In the genomic region with DNA sequence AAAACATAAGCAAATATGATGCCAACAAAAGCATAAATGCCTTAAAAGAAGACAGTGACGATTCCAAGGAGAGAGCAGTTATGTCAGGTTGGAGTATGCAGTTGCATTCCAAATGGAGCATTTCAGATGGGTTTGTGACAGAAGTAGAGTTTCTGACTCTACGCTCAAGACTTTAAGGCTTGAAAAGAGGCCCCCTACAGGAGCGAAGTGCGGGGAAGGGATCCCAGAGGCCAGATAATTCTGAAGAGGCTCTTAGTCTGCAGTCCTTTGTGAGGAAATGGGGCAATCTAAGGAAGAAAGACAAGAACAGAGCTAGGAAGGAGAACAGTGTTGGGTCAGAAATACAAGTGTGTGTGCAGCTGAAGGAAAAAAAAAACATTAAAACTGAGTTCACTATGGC, we compare ENCODE assay signal across 17 cellular contexts.
DNase-seq lines count a peak whose midpoint lies in the region; ATAC-seq, FAIRE-seq and TF ChIP-seq lines count a peak whose summit lies in the region.
"Had no signal": no experiment of that assay in that cellular context is flagged by ENCODE, and none has a peak within 500 bp of the region (broad histone marks: within the 10 kb centered on the region; RNA-seq: fewer than 3 reads in every experiment).

No MANE protein-coding gene starts in this region.

- FAIRE-seq in H1 (lab: Jason Lieb, UNC), result peak; percentile 60
- FAIRE-seq: A549, GM12878, GM18507 had no signal

- no peaks in the 10 kb centered on the region for H3K4me1 Mint-ChIP-seq in immature natural killer cell
- H3K4me1 Mint-ChIP-seq: CD4-positive, alpha-beta memory T cell; IgD-negative memory B cell had no signal

- POLR2A ChIA-PET in H1 (lab: Charles Lee; ENCODE audit: partially characterized antibody), result no interaction called here

- no peaks in the 10 kb centered on the region for H3K79me1 ChIP-seq in H1 (ENCODE audit: low read depth, low read length)

- no peak overlapping the region for H4K8ac ChIP-seq in H1 (ENCODE audit: extremely low read depth, insufficient read depth, low read length)

- no peak overlapping the region for H3K27ac ChIP-seq in H1 (ENCODE audit: low read depth, low read length)
- H3K27ac ChIP-seq: A549, C4-2B, GM23248 had no signal

- no peak for TF ChIP-seq POLR2A in H1 (IDR thresholded peaks at IDR 0.05; ENCODE audit: control extremely low read depth in 1 of 2, low read depth in 2 of 2, low read length in 2 of 2)

- H3K4me2 ChIP-seq in Loucy (ENCODE audit: low read depth, low read length, poor library complexity, severe bottlenecking) (peak overlapping the region; percentile 56), H1 (ENCODE audit: insufficient read depth in 1 of 2, low read depth in 2 of 2, low read length in 2 of 2) (no peak overlapping the region)
- H3K4me2 ChIP-seq: A549 had no signal

- H3K4me3 ChIP-seq in Loucy (ENCODE audit: low read length, poor library complexity, severe bottlenecking), result no peak overlapping the region
- no peak overlapping the region for H3K4me3 ChIP-seq in H1 (ENCODE audit: extremely low read depth in 1 of 4, insufficient read depth in 2 of 4, low read depth in 3 of 4, low read length in 4 of 4)
- H3K4me3 ChIP-seq: A549, GM12878, GM23248 had no signal

- H3K27me3 ChIP-seq in Loucy (ENCODE audit: insufficient read depth, low read length, poor library complexity, severe bottlenecking) (no peaks in the 10 kb centered on the region), H1 (replicated peaks in 1 of 4; ENCODE audit: control insufficient read depth in 3 of 4, extremely low read depth in 1 of 4, insufficient read depth in 3 of 4, low read length in 3 of 4) (no peaks in the 10 kb centered on the region)
- H3K27me3 ChIP-seq: BE2C had no signal

- CTCF ChIA-PET in H1 (lab: Charles Lee; ENCODE audit: partially characterized antibody), result no interaction called here

- no peak overlapping the region for H3K56ac ChIP-seq in H1 (replicated peaks; ENCODE audit: insufficient read length, low read depth, low read length)

- no peaks in the 10 kb centered on the region for H3K9me2 ChIP-seq in Loucy (replicated peaks; ENCODE audit: low read depth, low read length)

- peaks cover 44% of the 10 kb centered on the region for H3K4me1 ChIP-seq in Loucy (ENCODE audit: insufficient read depth, low read length, poor library complexity, severe bottlenecking)
- peaks cover 0 to 7% (median 0%) of the 10 kb centered on the region in 4 experiments; a peak in 1 of 7 replicates for H3K4me1 ChIP-seq in H1 (replicated peaks in 1 of 4; ENCODE audit: control insufficient read depth in 3 of 4, insufficient read depth in 4 of 4, low read length in 3 of 4)
- H3K4me1 ChIP-seq: A549, BE2C had no signal

- peak in 1 of 2 experiments; percentile 37; a peak in 2 of 4 replicates for TF ChIP-seq RAD21 in H1 (IDR thresholded peaks at IDR 0.05 in 1 of 2, conservative IDR thresholded peaks at IDR 0.05 in 1 of 2; ENCODE audit: low read depth in 2 of 2, low read length in 2 of 2)

- no peak overlapping the region for H3K27ac Mint-ChIP-seq in immature natural killer cell
- H3K27ac Mint-ChIP-seq: CD4-positive, alpha-beta memory T cell; HFFc6; IgD-negative memory B cell had no signal

- H3K9ac ChIP-seq in Loucy (ENCODE audit: low read depth, low read length, poor library complexity, severe bottlenecking) (no peak overlapping the region), H1 (replicated peaks in 1 of 4; ENCODE audit: extremely low read depth in 1 of 4, low read depth in 3 of 4, low read length in 3 of 4) (no peak overlapping the region)
- H3K9ac ChIP-seq: GM23248 had no signal

- H4K20me1 ChIP-seq in Loucy (ENCODE audit: insufficient read depth, low read length, poor library complexity, severe bottlenecking) (no peaks in the 10 kb centered on the region), H1 (replicated peaks in 1 of 2; ENCODE audit: control insufficient read depth in 1 of 2, insufficient read depth in 2 of 2, low read length in 2 of 2) (no peaks in the 10 kb centered on the region)

- H2AK5ac ChIP-seq in H1 (ENCODE audit: low read depth, low read length), result no peak overlapping the region

- H3K36me3 ChIP-seq in Loucy (ENCODE audit: insufficient read depth, low read length) (peaks cover 7% of the 10 kb centered on the region; the same call in 1 of the 2 replicates), H1 (ENCODE audit: control insufficient read depth in 2 of 4, insufficient read depth in 4 of 4, low read length in 3 of 4) (no peaks in the 10 kb centered on the region)
- H3K36me3 ChIP-seq: BE2C had no signal

- peaks cover 0 to 3% (median 0%) of the 10 kb centered on the region in 6 donors for H3K9me3 Mint-ChIP-seq in immature natural killer cell
- H3K9me3 Mint-ChIP-seq: CD4-positive, alpha-beta memory T cell; HFFc6; IgD-negative memory B cell had no signal

- no peaks in the 10 kb centered on the region for H3K79me2 ChIP-seq in Loucy (ENCODE audit: insufficient read depth, low read length)
- H3K79me2 ChIP-seq in H1 (ENCODE audit: control insufficient read depth in 1 of 2, insufficient read depth in 2 of 2, low read length in 2 of 2), result no peaks in the 10 kb centered on the region

- whole genome bisulfite sequencing in H1 (ENCODE audit: extremely low coverage in 1 of 2, insufficient coverage in 1 of 2, insufficient read length in 1 of 2, insufficient replicate concordance in 2 of 2, low coverage in 1 of 2, low lambda C conversion rate in 2 of 2, missing lambda C conversion rate in 1 of 2), 2 experiments, result 66% methylated on average over 4 of the region's 4 CpGs; no CpG with 5 or more reads in 1 of the 2 experiments

- no peak for DNase-seq in H1 (ENCODE audit: low read depth in 1 of 2, low spot score in 2 of 2)
- DNase-seq in iPS-NIHi7 (ENCODE audit: extremely low spot score), result peak; percentile 40
- no peak for DNase-seq in immature natural killer cell
- DNase-seq: BE2C; CD4-positive, alpha-beta memory T cell; DMS79; GM23248; HCEC 1CT; HFFc6 had no signal

- H3K4me3 Mint-ChIP-seq in immature natural killer cell, result no peak overlapping the region
- H3K4me3 Mint-ChIP-seq: CD4-positive, alpha-beta memory T cell; HFFc6; IgD-negative memory B cell had no signal

- no peaks in the 10 kb centered on the region for H3K36me3 Mint-ChIP-seq in immature natural killer cell
- H3K36me3 Mint-ChIP-seq: CD4-positive, alpha-beta memory T cell; IgD-negative memory B cell had no signal

- no peak overlapping the region for H4K5ac ChIP-seq in H1 (ENCODE audit: insufficient read length, low read depth, low read length)

- H3K4ac ChIP-seq in H1 (replicated peaks; ENCODE audit: insufficient read length, low read depth, low read length), result no peak overlapping the region

- no peak overlapping the region for H2AFZ ChIP-seq in Loucy (ENCODE audit: low read length)
- H2AFZ ChIP-seq in H1 (ENCODE audit: low read length), result no peak overlapping the region
- H2AFZ ChIP-seq: GM23248 had no signal

- no peak overlapping the region for H3K23ac ChIP-seq in H1 (ENCODE audit: insufficient read length)

- peaks cover 0 to 2% (median 2%) of the 10 kb centered on the region in 3 donors for H3K27me3 Mint-ChIP-seq in immature natural killer cell (ENCODE audit: low read depth in 3 of 3)
- H3K27me3 Mint-ChIP-seq: CD4-positive, alpha-beta memory T cell had no signal

- no peak for TF ChIP-seq EP300 in H1 (IDR thresholded peaks at IDR 0.05; ENCODE audit: borderline replicate concordance in 1 of 2, low read depth in 2 of 2, low read length in 2 of 2)

- H3K14ac ChIP-seq in H1 (ENCODE audit: insufficient read length), result no peak overlapping the region

- no peak overlapping the region for H2BK20ac ChIP-seq in H1 (ENCODE audit: low read length)

- H4K91ac ChIP-seq in H1 (replicated peaks; ENCODE audit: insufficient read length, low read length), result no peak overlapping the region

- no peak overlapping the region for H2BK120ac ChIP-seq in H1 (replicated peaks; ENCODE audit: low read depth, low read length)

- no peaks in the 10 kb centered on the region for H3K23me2 ChIP-seq in H1 (ENCODE audit: low read depth, low read length)

- H3F3A ChIP-seq in Loucy (ENCODE audit: low read depth), result no peaks in the 10 kb centered on the region

- no peak overlapping the region for H3K18ac ChIP-seq in H1 (ENCODE audit: extremely low read depth, low read length)

- ATAC-seq in GM19467 (IDR thresholded peaks at IDR 0.05; ENCODE audit: unreplicated experiment), result no peak
- no peak for ATAC-seq in HG02763 (IDR thresholded peaks at IDR 0.05; ENCODE audit: unreplicated experiment)
- ATAC-seq: A549, GM12878 had no signal

- H3K9me3 ChIP-seq in Loucy (ENCODE audit: insufficient read depth, low read depth, low read length), result no peaks in the 10 kb centered on the region
- no peaks in the 10 kb centered on the region for H3K9me3 ChIP-seq in H1 (ENCODE audit: insufficient read depth in 2 of 2, low read depth in 1 of 2, low read length in 1 of 2)
- H3K9me3 ChIP-seq: A549, BE2C had no signal

- TF ChIP-seq CTCF in Loucy (conservative IDR thresholded peaks at IDR 0.05; ENCODE audit: low read length), result no peak
- TF ChIP-seq CTCF in H1 (IDR thresholded peaks at IDR 0.05; ENCODE audit: control extremely low read depth in 1 of 3, insufficient read depth in 1 of 3, low read depth in 1 of 3, low read length in 3 of 3), result peak in 2 of 3 experiments; percentile 16 to 35; a peak in 2 of 4 replicates

- no peak overlapping the region for H2BK15ac ChIP-seq in H1 (ENCODE audit: low read length)

- H2BK12ac ChIP-seq in H1 (ENCODE audit: low read depth, low read length), result no peak overlapping the region

- H2BK5ac ChIP-seq in H1 (ENCODE audit: low read depth, low read length), result no peak overlapping the region

TF ChIP-seq in H1, 55 proteins besides CTCF, POLR2A, EP300 and RAD21:
- no peak for TF ChIP-seq SIRT6 (IDR thresholded peaks at IDR 0.05; ENCODE audit: low read length)
- no peak for TF ChIP-seq MAX (IDR thresholded peaks at IDR 0.05)
- no peak for TF ChIP-seq SIN3A (conservative IDR thresholded peaks at IDR 0.05 in 1 of 2, IDR thresholded peaks at IDR 0.05 in 1 of 2; ENCODE audit: low read depth in 1 of 2, low read length in 2 of 2)
